8 cellular contexts compared by ENCODE assay signal in the genomic region with DNA sequence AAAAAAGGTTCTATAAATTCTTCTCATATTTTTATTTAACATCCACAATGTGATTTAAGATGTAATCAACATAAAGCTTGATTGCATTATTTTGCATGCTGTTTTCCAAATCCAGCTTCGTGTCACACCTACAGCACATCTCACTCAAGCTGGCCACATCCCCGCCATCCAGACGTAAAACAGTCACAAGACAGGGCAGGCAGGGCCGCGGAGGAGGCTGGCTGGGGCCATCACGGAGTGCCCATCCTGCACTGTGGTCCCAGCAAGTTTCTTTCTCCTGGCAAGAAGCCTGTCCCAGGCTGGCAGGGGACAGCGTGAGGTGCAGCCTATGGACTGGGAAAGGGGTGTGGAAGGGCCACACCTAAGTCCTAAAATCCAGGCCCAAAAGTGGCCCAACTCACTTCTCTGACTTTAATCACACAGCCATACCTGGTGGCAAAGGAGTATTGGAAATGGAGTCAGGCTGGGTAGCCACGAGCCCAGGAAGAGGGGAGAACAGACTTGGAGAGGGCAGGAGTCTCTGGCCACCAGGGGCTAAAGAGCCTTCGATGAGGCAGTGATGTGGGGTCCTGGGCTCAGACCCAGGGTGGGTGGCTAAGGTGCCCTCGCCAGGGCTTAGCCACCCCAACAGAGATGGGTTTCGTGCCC. TPM values are rescaled to one million over a fixed set of nuclear protein-coding genes. Genes with fewer than 3 reads are reported as not detected.
A peak's percentile ranks its signal among the peaks of the same experiment; 100 is the strongest.
DNase-seq lines count a peak whose midpoint lies in the region; ATAC-seq and TF ChIP-seq lines count a peak whose summit lies in the region.
"Not testable (repeated sequence)": the region's sequence is repeated elsewhere in the genome, so short reads cannot be mapped to it uniquely, and the experiment has no call there.
"Had no signal": no experiment of that assay in that cellular context is flagged by ENCODE, and none has a peak within 500 bp of the region (broad histone marks: within the 10 kb centered on the region; RNA-seq: fewer than 3 reads in every experiment).

No MANE protein-coding gene starts in this region.

- not testable (repeated sequence) for H3K79me1 ChIP-seq in trophoblast cell (ENCODE audit: low read length)

- not testable (repeated sequence) for TF ChIP-seq CTCF in DND-41 (IDR thresholded peaks at IDR 0.05; ENCODE audit: borderline replicate concordance, extremely low read depth, low read length, poor library complexity, severe bottlenecking); type B pancreatic cell (conservative IDR thresholded peaks at IDR 0.05)

- not testable (repeated sequence) for H3K79me2 ChIP-seq in DND-41 (ENCODE audit: insufficient read depth, low read length); trophoblast cell (ENCODE audit: control insufficient read depth, insufficient read depth, low read length, poor library complexity)

- peak overlapping the region in 2 of 3 donors; percentile 60 to 63 for H3K27ac Mint-ChIP-seq in IgD-negative memory B cell
- peak overlapping the region; percentile 30 for H3K27ac Mint-ChIP-seq in activated naive CD4-positive, alpha-beta T cell treated with anti-CD3 and anti-CD28 coated beads, Interleukin-2, amount 50 U/mL, for 24 hours
- peak overlapping the region; percentile 23 for H3K27ac Mint-ChIP-seq in type B pancreatic cell

- not testable (repeated sequence) for H3K23ac ChIP-seq in trophoblast cell (ENCODE audit: low read length)

- not testable (repeated sequence) for H3K36me3 Mint-ChIP-seq in IgD-negative memory B cell; activated naive CD4-positive, alpha-beta T cell treated with anti-CD3 and anti-CD28 coated beads, Interleukin-2, amount 50 U/mL, for 24 hours; type B pancreatic cell

- not testable (repeated sequence) for H3K4me2 ChIP-seq in DND-41 (ENCODE audit: insufficient read depth, low read length); trophoblast cell (ENCODE audit: low read length)

- not testable (repeated sequence) for H3K18ac ChIP-seq in trophoblast cell (ENCODE audit: low read length)

- peak; percentile 23 for ATAC-seq in DND-41 (ENCODE audit: insufficient read depth, low read depth)
- peak; percentile 7 for ATAC-seq in left colon

- not testable (repeated sequence) for H3K14ac ChIP-seq in trophoblast cell (ENCODE audit: low read length)

- peaks cover 17% of the 10 kb centered on the region for H3K36me3 ChIP-seq in DND-41 (ENCODE audit: insufficient read depth, low read length)
- peaks cover 10% of the 10 kb centered on the region in 2 experiments for H3K36me3 ChIP-seq in trophoblast cell (ENCODE audit: control insufficient read depth in 1 of 2, insufficient read depth in 2 of 2, low read length in 2 of 2)

- intact Hi-C loops in left colon (cut with DNase I, micrococcal nuclease), result not testable (repeated sequence)

- H3K27me3 ChIP-seq in DND-41 (ENCODE audit: insufficient read depth, low read length, poor library complexity); trophoblast cell (ENCODE audit: insufficient read depth, low read length): not testable (repeated sequence)

- not testable (repeated sequence) for H4K8ac ChIP-seq in trophoblast cell (ENCODE audit: low read depth, low read length)

- TF ChIP-seq POLR2A in Raji (IDR thresholded peaks at IDR 0.05; ENCODE audit: insufficient read depth, low read depth, low read length), result 0 out of 2 replicates have a peak, but pooled peaks have one; percentile 21

- peak overlapping the region; percentile 64 for H2BK12ac ChIP-seq in trophoblast cell (ENCODE audit: low read length)

- H2AK5ac ChIP-seq in trophoblast cell (ENCODE audit: low read length), result not testable (repeated sequence)

- not testable (repeated sequence) for H3K4me3 Mint-ChIP-seq in IgD-negative memory B cell; activated naive CD4-positive, alpha-beta T cell treated with anti-CD3 and anti-CD28 coated beads, Interleukin-2, amount 50 U/mL, for 24 hours; type B pancreatic cell

- not testable (repeated sequence) for H3K9me3 Mint-ChIP-seq in IgD-negative memory B cell; activated naive CD4-positive, alpha-beta T cell treated with anti-CD3 and anti-CD28 coated beads, Interleukin-2, amount 50 U/mL, for 24 hours; type B pancreatic cell

- peaks cover 16% of the 10 kb centered on the region for H4K20me1 ChIP-seq in DND-41 (ENCODE audit: insufficient read depth, low read length)

- not testable (repeated sequence) for H4K12ac ChIP-seq in trophoblast cell (ENCODE audit: low read depth, low read length)

- H3K4ac ChIP-seq in trophoblast cell (ENCODE audit: low read depth, low read length), result not testable (repeated sequence)

- DNase-seq in DND-41; left colon; trophoblast cell; type B pancreatic cell (ENCODE audit: extremely low spot score, unreplicated experiment): not testable (repeated sequence)

- H3K4me1 ChIP-seq in DND-41 (ENCODE audit: insufficient read depth, low read length); trophoblast cell (ENCODE audit: control insufficient read depth in 1 of 2, insufficient read depth in 2 of 2, low read length in 2 of 2): not testable (repeated sequence)

- not testable (repeated sequence) for H2AFZ ChIP-seq in DND-41 (ENCODE audit: low read depth, low read length); trophoblast cell (ENCODE audit: insufficient read depth, low read length, poor library complexity)

- H3K27ac ChIP-seq in DND-41 (ENCODE audit: low read length); trophoblast cell (ENCODE audit: low read depth, low read length): not testable (repeated sequence)

- not testable (repeated sequence) for H3K27me3 Mint-ChIP-seq in IgD-negative memory B cell; activated naive CD4-positive, alpha-beta T cell treated with anti-CD3 and anti-CD28 coated beads, Interleukin-2, amount 50 U/mL, for 24 hours; type B pancreatic cell

- H3K9ac ChIP-seq in DND-41 (ENCODE audit: low read depth, low read length); trophoblast cell (ENCODE audit: low read length): not testable (repeated sequence)

- H3K9me3 ChIP-seq in DND-41 (ENCODE audit: insufficient read depth, low read length, severe bottlenecking); trophoblast cell (ENCODE audit: insufficient read depth, low read depth, low read length): not testable (repeated sequence)

- no CpG with 5 or more reads among the region's 11 CpGs for WGBS in trophoblast cell (ENCODE audit: extremely low coverage, insufficient coverage, insufficient read length)

- peak overlapping the region; percentile 24 for H4K91ac ChIP-seq in trophoblast cell (ENCODE audit: low read depth, low read length)

- not testable (repeated sequence) for H3K4me1 Mint-ChIP-seq in IgD-negative memory B cell; activated naive CD4-positive, alpha-beta T cell treated with anti-CD3 and anti-CD28 coated beads, Interleukin-2, amount 50 U/mL, for 24 hours; type B pancreatic cell (ENCODE audit: unreplicated experiment)

- not testable (repeated sequence) for H3K4me3 ChIP-seq in DND-41 (ENCODE audit: low read depth in 1 of 2, low read length in 2 of 2); trophoblast cell (ENCODE audit: low read depth, low read length)

- not testable (repeated sequence) for H2BK5ac ChIP-seq in trophoblast cell (ENCODE audit: low read depth, low read length, poor library complexity)

- not testable (repeated sequence) for H2BK120ac ChIP-seq in trophoblast cell (ENCODE audit: insufficient read depth, low read length, poor library complexity)

RNA-seq across cellular contexts. Expression of a gene that starts 11.1 kb away (rescaled TPM):
- 74.7 TPM for polyA plus RNA-seq in IgD-negative memory B cell
- total RNA-seq in left colon (10 to 100 TPM; 33.8 to 42.4 TPM), type B pancreatic cell (ENCODE audit: low replicate concordance) (76.0 and 102 TPM in 2 replicates)
- 25.8 TPM in 2 replicates for polyA plus RNA-seq in trophoblast cell (2013)

RNA-seq across cellular contexts. Expression of a gene that starts 45.3 kb away (rescaled TPM):
- 4.5 TPM for polyA plus RNA-seq in IgD-negative memory B cell
- under 1 TPM; 0.73 to 0.92 TPM for total RNA-seq in left colon
- 7.1 and 7.2 TPM in 2 replicates for polyA plus RNA-seq in trophoblast cell (2013)
- 2.8 and 3.9 TPM in 2 replicates for total RNA-seq in type B pancreatic cell (ENCODE audit: low replicate concordance)
- total RNA-seq: HT-29 had no signal
